In the genomic region with DNA sequence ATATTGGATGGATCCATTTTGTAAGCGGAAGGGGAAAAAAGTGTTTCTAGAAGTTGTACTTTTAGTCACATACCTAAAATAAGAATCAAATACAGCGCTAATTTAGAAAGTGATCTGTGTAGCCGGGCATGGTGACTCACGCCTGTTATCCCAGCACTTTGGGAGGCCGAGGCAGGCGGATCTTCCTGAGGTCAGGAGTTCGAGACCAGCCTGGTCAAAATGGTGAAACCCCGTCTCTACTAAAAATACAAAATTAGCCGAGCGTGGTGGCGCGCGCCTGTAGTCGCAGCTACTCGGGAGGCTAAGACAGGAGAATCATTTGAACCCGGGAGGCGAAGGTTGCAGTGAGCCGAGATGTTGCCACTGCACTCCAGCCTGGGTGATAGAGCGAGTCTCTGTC, we compare ENCODE assay signal across 8 cellular contexts. TPM values are rescaled to one million over a fixed set of nuclear protein-coding genes. Genes with fewer than 3 reads are reported as not detected.
DNase-seq lines count a peak whose midpoint lies in the region; ATAC-seq and TF ChIP-seq lines count a peak whose summit lies in the region.
"Not testable (repeated sequence)": the region's sequence is repeated elsewhere in the genome, so short reads cannot be mapped to it uniquely, and the experiment has no call there.

No MANE protein-coding gene starts in this region.

- peak overlapping the region; percentile 4; the same call in 1 of the 2 replicates for H3K9ac ChIP-seq in MM.1S (ENCODE audit: low read length)

- ATAC-seq in upper lobe of right lung, result not testable (repeated sequence)

- H3K27me3 ChIP-seq in MM.1S (replicated peaks; ENCODE audit: insufficient read depth, low read length); prostate gland (replicated peaks; ENCODE audit: insufficient read depth); upper lobe of right lung: not testable (repeated sequence)

- H3K27ac Mint-ChIP-seq in brain, result peak overlapping the region; percentile 97 to 100 (median 99)

- H4K20me1 ChIP-seq in MM.1S (ENCODE audit: insufficient read depth, low read length), result peaks cover 12% of the 10 kb centered on the region; the same call in 1 of the 2 replicates

- not testable (repeated sequence) for TF ChIP-seq CTCF in MM.1S (IDR thresholded peaks at IDR 0.05; ENCODE audit: low read length); WI38 (IDR thresholded peaks at IDR 0.05; ENCODE audit: low read depth, low read length); brain (conservative IDR thresholded peaks at IDR 0.05); fibroblast of the aortic adventitia (IDR thresholded peaks at IDR 0.05; ENCODE audit: insufficient read depth, low read length); prostate gland (IDR thresholded peaks at IDR 0.05); upper lobe of right lung (IDR thresholded peaks at IDR 0.05)

- H3K36me3 ChIP-seq in MM.1S (replicated peaks; ENCODE audit: insufficient read depth, low read length); prostate gland; upper lobe of right lung: not testable (repeated sequence)

- WGBS in prostate gland, result 83% methylated on average over 19 of the region's 19 CpGs

- not testable (repeated sequence) for H3K4me1 ChIP-seq in MM.1S (ENCODE audit: low read length); prostate gland (replicated peaks)
- H3K4me1 ChIP-seq in upper lobe of right lung, result peaks cover 15% of the 10 kb centered on the region

- not testable (repeated sequence) for H3K27me3 Mint-ChIP-seq in brain

- TF ChIP-seq POLR2A in prostate gland (IDR thresholded peaks at IDR 0.05), result not testable (repeated sequence)

- not testable (repeated sequence) for H3K9me3 ChIP-seq in MM.1S (replicated peaks; ENCODE audit: insufficient read depth, low read length); prostate gland; upper lobe of right lung

- H3K4me3 Mint-ChIP-seq in brain, result peak overlapping the region; percentile 94 to 98 (median 95)

- peaks cover 26% of the 10 kb centered on the region for H3F3A ChIP-seq in MM.1S (ENCODE audit: insufficient read depth, low read length)

- H3K27ac ChIP-seq in MM.1S (ENCODE audit: low read length) (peak overlapping the region; percentile 52; the same call in 1 of the 2 replicates), prostate gland (peak overlapping the region; percentile 95), upper lobe of right lung (peak overlapping the region; percentile 80)

- H3K4me3 ChIP-seq in MM.1S (ENCODE audit: low read length), result peak overlapping the region; percentile 69
- H3K4me3 ChIP-seq in WI38 (ENCODE audit: low read depth, low read length), result peak overlapping the region; percentile 97
- H3K4me3 ChIP-seq in fibroblast of the aortic adventitia (ENCODE audit: low read depth, low read length), result peak overlapping the region; percentile 60
- peak overlapping the region; percentile 95 to 99 for H3K4me3 ChIP-seq in prostate gland
- peak overlapping the region; percentile 95 for H3K4me3 ChIP-seq in upper lobe of right lung

- not testable (repeated sequence) for H3K9me2 ChIP-seq in MM.1S (replicated peaks; ENCODE audit: insufficient read depth, low read length)

- peaks cover 18% of the 10 kb centered on the region for H3K4me1 Mint-ChIP-seq in brain

- H3K79me2 ChIP-seq in MM.1S (ENCODE audit: low read length), result peaks cover 40% of the 10 kb centered on the region

- peak; percentile 16 for DNase-seq in Daoy (ENCODE audit: low read depth)
- not testable (repeated sequence) for DNase-seq in MM.1S; fibroblast of the aortic adventitia (ENCODE audit: low read depth); prostate gland (ENCODE audit: low spot score); upper lobe of right lung
- peak; percentile 16 to 40 for DNase-seq in lung microvascular endothelial cell (ENCODE audit: low read depth in 2 of 2)

- H3K4me2 ChIP-seq in MM.1S (ENCODE audit: low read depth, low read length), result peak overlapping the region; percentile 61

- H2AFZ ChIP-seq in MM.1S (ENCODE audit: low read length), result peak overlapping the region; percentile 77

- H3K9me3 Mint-ChIP-seq in brain, result not testable (repeated sequence)

- intact Hi-C loops in prostate gland (cut with DNase I), result loop anchor here (5.0 to 10.0 kb wide), 2 partner anchors 111 to 548 kb away; partner anchors contain the start of genes ORC3 and ZNF292
- intact Hi-C loops in upper lobe of right lung (cut with DNase I), result not testable (repeated sequence)

- not testable (repeated sequence) for H3K36me3 Mint-ChIP-seq in brain

RNA-seq across cellular contexts. Expression of gene AKIRIN2, which starts 1.0 kb away (rescaled TPM):
- total RNA-seq in Daoy (2014; rRNA removed; shearing (Covaris generic)), result 14.6 and 15.6 TPM in 2 replicates
- polyA plus RNA-seq in brain (ENCODE audit: insufficient read depth, low read depth, low replicate concordance), result 71.7 TPM
- 14.9 and 17.3 TPM in 2 replicates for total RNA-seq in fibroblast of the aortic adventitia (ENCODE audit: low replicate concordance)
- total RNA-seq in lung microvascular endothelial cell, result 9.8 and 15.7 TPM in 2 replicates
- total RNA-seq in prostate gland, result 10 to 100 TPM; 28.4 to 44.1 TPM
- 56.6 TPM for total RNA-seq in upper lobe of right lung
